Comparison of ENCODE assay signal across 1 cellular context in genomic region chr17:14372905-14373559, GRCh38.
TF ChIP-seq lines count a peak whose summit lies in the region.

No MANE protein-coding gene starts in this region.

TF ChIP-seq in liver, 16 proteins besides CTCF, POLR2A, EP300 and RAD21:
- TF ChIP-seq ZBTB33 (IDR thresholded peaks at IDR 0.05) (peak; percentile 85), TAF1 (conservative IDR thresholded peaks at IDR 0.05) (peak; percentile 36), RXRA (IDR thresholded peaks at IDR 0.05) (peak; percentile 89 to 95), GABPA (IDR thresholded peaks at IDR 0.05 in 1 of 2, conservative IDR thresholded peaks at IDR 0.05 in 1 of 2) (peak in 1 of 2 donors; percentile 40), REST (IDR thresholded peaks at IDR 0.05) (peak; percentile 25), FOXA1 (IDR thresholded peaks at IDR 0.05) (peak; percentile 46), JUND (IDR thresholded peaks at IDR 0.05) (peak; percentile 55 to 78), SP1 (IDR thresholded peaks at IDR 0.05) (peak; percentile 93), HNF4G (IDR thresholded peaks at IDR 0.05) (peak; percentile 69), HNF4A (conservative IDR thresholded peaks at IDR 0.05) (peak; percentile 90 to 95), MAX (IDR thresholded peaks at IDR 0.05) (peak; percentile 75), YY1 (IDR thresholded peaks at IDR 0.05) (peak; percentile 58), ATF3 (IDR thresholded peaks at IDR 0.05) (peak; percentile 26), NR2F2 (IDR thresholded peaks at IDR 0.05) (peak; percentile 90), EGR1 (IDR thresholded peaks at IDR 0.05; ENCODE audit: low read depth in 2 of 2) (peak in 1 of 2 donors; percentile 74), FOXA2 (IDR thresholded peaks at IDR 0.05) (peak; percentile 59)
TF ChIP-seq in liver: peak in this region for 16.
